ENCODE assay signal across 1 cellular context in the genomic region with DNA sequence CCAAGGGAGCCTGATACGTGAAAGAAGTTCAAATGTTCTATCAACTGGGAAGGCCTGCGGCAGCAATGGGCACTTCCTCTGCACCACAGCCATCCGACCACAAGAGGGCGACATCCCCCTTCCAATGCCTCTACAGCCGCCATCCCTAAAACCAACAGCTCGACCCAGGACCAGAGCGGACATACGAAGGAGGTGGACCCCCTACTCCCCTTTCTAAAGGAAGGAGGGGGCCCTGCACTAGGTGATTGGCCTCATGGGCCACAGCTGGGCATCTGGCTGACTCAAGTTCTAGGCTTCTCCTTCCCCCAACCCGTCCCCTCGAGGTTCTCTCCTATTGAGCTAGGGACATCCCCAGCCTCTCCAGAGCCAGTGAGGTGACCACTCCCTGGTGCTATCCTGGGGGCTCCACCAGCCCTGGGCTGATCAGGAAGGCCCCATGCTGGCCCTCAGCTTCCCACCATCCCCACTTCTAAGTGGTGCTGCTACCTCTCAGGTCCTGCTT.
TF ChIP-seq lines count a peak whose summit lies in the region.

No MANE protein-coding gene starts in this region.

TF ChIP-seq in GM12878, 131 proteins besides CTCF, POLR2A, EP300 and RAD21 (continued from another document):
- TF ChIP-seq, protein P1, sequence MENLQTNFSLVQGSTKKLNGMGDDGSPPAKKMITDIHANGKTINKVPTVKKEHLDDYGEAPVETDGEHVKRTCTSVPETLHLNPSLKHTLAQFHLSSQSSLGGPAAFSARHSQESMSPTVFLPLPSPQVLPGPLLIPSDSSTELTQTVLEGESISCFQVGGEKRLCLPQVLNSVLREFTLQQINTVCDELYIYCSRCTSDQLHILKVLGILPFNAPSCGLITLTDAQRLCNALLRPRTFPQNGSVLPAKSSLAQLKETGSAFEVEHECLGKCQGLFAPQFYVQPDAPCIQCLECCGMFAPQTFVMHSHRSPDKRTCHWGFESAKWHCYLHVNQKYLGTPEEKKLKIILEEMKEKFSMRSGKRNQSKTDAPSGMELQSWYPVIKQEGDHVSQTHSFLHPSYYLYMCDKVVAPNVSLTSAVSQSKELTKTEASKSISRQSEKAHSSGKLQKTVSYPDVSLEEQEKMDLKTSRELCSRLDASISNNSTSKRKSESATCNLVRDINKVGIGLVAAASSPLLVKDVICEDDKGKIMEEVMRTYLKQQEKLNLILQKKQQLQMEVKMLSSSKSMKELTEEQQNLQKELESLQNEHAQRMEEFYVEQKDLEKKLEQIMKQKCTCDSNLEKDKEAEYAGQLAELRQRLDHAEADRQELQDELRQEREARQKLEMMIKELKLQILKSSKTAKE (IDR thresholded peaks at IDR 0.05; ENCODE audit: low read depth, poor library complexity, severe bottlenecking), result no peak
- peak; percentile 87 for TF ChIP-seq YY1 (IDR thresholded peaks at IDR 0.05; ENCODE audit: low read depth, low read length)
- 0 out of 2 replicates have a peak, but pooled peaks have one; percentile 75 for TF ChIP-seq WRNIP1 (IDR thresholded peaks at IDR 0.05; ENCODE audit: borderline replicate concordance, low read depth, low read length)
